In genomic region chr20:34343458-34344255, GRCh38 we compare ENCODE assay signal across 17 cellular contexts.
"Had no signal": no experiment of that assay in that cellular context is flagged by ENCODE, and none has a peak within 500 bp of the region (broad histone marks: within the 10 kb centered on the region; RNA-seq: fewer than 3 reads in every experiment).

No MANE protein-coding gene starts in this region.

- ATAC-seq: naive thymus-derived CD4-positive, alpha-beta T cell; stimulated activated effector memory CD8-positive, alpha-beta T cell treated with anti-CD3 and anti-CD28 coated beads, Interleukin-12 subunit alpha, Interleukin-12 subunit beta, amount 100 ng/mL, for 72 hours had no signal

- H3K4me3 ChIP-seq: esophagus muscularis mucosa, left ventricle myocardium inferior, right atrium auricular region, tibial artery had no signal

- H3K36me3 Mint-ChIP-seq: activated naive CD4-positive, alpha-beta T cell treated with anti-CD3 and anti-CD28 coated beads, Interleukin-2, amount 50 U/mL, for 24 hours; immature natural killer cell; mesothelial cell of epicardium; naive thymus-derived CD4-positive, alpha-beta T cell; stimulated activated effector memory CD8-positive, alpha-beta T cell treated with anti-CD3 and anti-CD28 coated beads, Interleukin-12 subunit alpha, Interleukin-12 subunit beta, amount 100 ng/mL, for 72 hours had no signal

- H3K4me2 ChIP-seq: SK-N-SH had no signal

- H3K36me3 ChIP-seq: brain microvascular endothelial cell, esophagus muscularis mucosa, left ventricle myocardium inferior, right atrium auricular region, tibial artery had no signal

- H3K9me3 ChIP-seq: esophagus muscularis mucosa, left ventricle myocardium inferior, right atrium auricular region, SK-N-SH, tibial artery had no signal

- H3K4me1 ChIP-seq: esophagus muscularis mucosa, left ventricle myocardium inferior, right atrium auricular region, tibial artery had no signal

- H3K9ac ChIP-seq: SK-N-SH had no signal

- H3K4me1 Mint-ChIP-seq: activated naive CD4-positive, alpha-beta T cell treated with anti-CD3 and anti-CD28 coated beads, Interleukin-2, amount 50 U/mL, for 24 hours; mesothelial cell of epicardium; stimulated activated effector memory CD8-positive, alpha-beta T cell treated with anti-CD3 and anti-CD28 coated beads, Interleukin-12 subunit alpha, Interleukin-12 subunit beta, amount 100 ng/mL, for 72 hours had no signal

- H3K4me3 Mint-ChIP-seq: activated naive CD4-positive, alpha-beta T cell treated with anti-CD3 and anti-CD28 coated beads, Interleukin-2, amount 50 U/mL, for 24 hours; endodermal cell; immature natural killer cell; mesothelial cell of epicardium; naive thymus-derived CD4-positive, alpha-beta T cell; stimulated activated effector memory CD8-positive, alpha-beta T cell treated with anti-CD3 and anti-CD28 coated beads, Interleukin-12 subunit alpha, Interleukin-12 subunit beta, amount 100 ng/mL, for 72 hours; T-helper 1 cell treated with Interleukin-12 subunit alpha and Interleukin-12 subunit beta and Interleukin-4 antibody, amounts not matched to agents 30 μg/mL and 1 μg/mL, for 36 hours had no signal

- H3K27me3 Mint-ChIP-seq: activated naive CD4-positive, alpha-beta T cell treated with anti-CD3 and anti-CD28 coated beads, Interleukin-2, amount 50 U/mL, for 24 hours had no signal

- H3K27ac Mint-ChIP-seq: activated naive CD4-positive, alpha-beta T cell treated with anti-CD3 and anti-CD28 coated beads, Interleukin-2, amount 50 U/mL, for 24 hours; endodermal cell; mesothelial cell of epicardium; stimulated activated effector memory CD8-positive, alpha-beta T cell treated with anti-CD3 and anti-CD28 coated beads, Interleukin-12 subunit alpha, Interleukin-12 subunit beta, amount 100 ng/mL, for 72 hours; T-helper 1 cell treated with Interleukin-12 subunit alpha and Interleukin-12 subunit beta and Interleukin-4 antibody, amounts not matched to agents 30 μg/mL and 1 μg/mL, for 36 hours had no signal

- H3K9me2 ChIP-seq: SK-N-SH had no signal

- H3K9me3 Mint-ChIP-seq: activated naive CD4-positive, alpha-beta T cell treated with anti-CD3 and anti-CD28 coated beads, Interleukin-2, amount 50 U/mL, for 24 hours; endodermal cell; immature natural killer cell; mesothelial cell of epicardium; naive thymus-derived CD4-positive, alpha-beta T cell; stimulated activated effector memory CD8-positive, alpha-beta T cell treated with anti-CD3 and anti-CD28 coated beads, Interleukin-12 subunit alpha, Interleukin-12 subunit beta, amount 100 ng/mL, for 72 hours; T-helper 1 cell treated with Interleukin-12 subunit alpha and Interleukin-12 subunit beta and Interleukin-4 antibody, amounts not matched to agents 30 μg/mL and 1 μg/mL, for 36 hours had no signal

- H3K27ac ChIP-seq: brain microvascular endothelial cell, esophagus muscularis mucosa, left ventricle myocardium inferior, right atrium auricular region, tibial artery had no signal

- DNase-seq: activated CD4-positive, alpha-beta T cell treated with anti-CD3 and anti-CD28 coated beads, Interleukin-2, amount 50 U/mL, for 1 hour; activated effector memory CD4-positive, alpha-beta T cell treated with Interleukin-2 at 50 U/mL for 16 hours; amygdala; brain microvascular endothelial cell; cerebellar nuclear complex; endodermal cell; immature natural killer cell; left ventricle myocardium inferior; naive thymus-derived CD4-positive, alpha-beta T cell; SK-N-SH; tibial artery had no signal

- H3K27me3 ChIP-seq: brain microvascular endothelial cell, esophagus muscularis mucosa, right atrium auricular region, tibial artery had no signal
